21 cellular contexts compared by ENCODE assay signal in genomic region chr16:78520470-78520869, GRCh38.
"Had no signal": no experiment of that assay in that cellular context is flagged by ENCODE, and none has a peak within 500 bp of the region (broad histone marks: within the 10 kb centered on the region; RNA-seq: fewer than 3 reads in every experiment).

No MANE protein-coding gene starts in this region.

- H3K4me3 ChIP-seq: K562 had no signal

- ATAC-seq: K562 had no signal

- H3K9me3 Mint-ChIP-seq: IgD-negative memory B cell had no signal

- H3K27me3 Mint-ChIP-seq: IgD-negative memory B cell had no signal

- H3K27ac Mint-ChIP-seq: IgD-negative memory B cell had no signal

- H3K4me3 Mint-ChIP-seq: IgD-negative memory B cell had no signal

- H3K4me2 ChIP-seq: KMS-11, SK-N-SH had no signal

- DNase-seq: Kasumi-1, MM.1S, NCI-H1092 treated with DMSO at 0.1 percent for 48 hours, NCI-H1436, NCI-H187, NCI-H2029, NCI-H2081 treated with DMSO at 0.1 percent for 48 hours, NCI-H2171, NCI-H226, NCI-H446, NCI-H510A, NCI-H524 treated with DMSO at 0.1 percent for 48 hours, NCI-H69, NCI-H774, SHP77, SK-N-SH had no signal

- H3K9ac ChIP-seq: KMS-11, SK-N-SH had no signal

- H3K27ac ChIP-seq: HL-60, KMS-11, RWPE1 had no signal

- H3K9me3 ChIP-seq: SK-N-SH had no signal
